In genomic region chr14:104638190-104638589, GRCh38 we compare ENCODE assay signal across 36 cellular contexts. TPM values are rescaled to one million over a fixed set of nuclear protein-coding genes. Genes with fewer than 3 reads are reported as not detected.
"Had no signal": no experiment of that assay in that cellular context is flagged by ENCODE, and none has a peak within 500 bp of the region (broad histone marks: within the 10 kb centered on the region; RNA-seq: fewer than 3 reads in every experiment).

No MANE protein-coding gene starts in this region.

- H3K4me1 Mint-ChIP-seq: activated CD4-positive, alpha-beta memory T cell treated with anti-CD3 and anti-CD28 coated beads, Interleukin-2, amount 10 ng/mL, durations not matched to agents 7 days and 5 days; activated T-helper 17 cell treated with anti-CD3 and anti-CD28 coated beads, Interleukin-2, amount 50 U/mL, for 72 hours; WTC11 had no signal

- H3K36me3 Mint-ChIP-seq: mesothelial cell of epicardium; naive B cell; stimulated activated naive B cell treated with anti-CD40 and anti-IgM and Interleukin-4, amounts not matched to agents 10 μg/mL and 1 μg/mL and 100 μg/mL, for 72 hours; WTC11 had no signal

- H3K4me3 ChIP-seq: gastroesophageal sphincter, hepatocyte, sigmoid colon, smooth muscle cell, stomach, thyroid gland had no signal

- H3K9me3 Mint-ChIP-seq: activated CD4-positive, alpha-beta memory T cell treated with anti-CD3 and anti-CD28 coated beads, Interleukin-2, amount 10 ng/mL, durations not matched to agents 7 days and 5 days; activated CD4-positive, alpha-beta T cell treated with anti-CD3 and anti-CD28 coated beads, Interleukin-2, amount 10 ng/mL, durations not matched to agents 7 days and 5 days; activated T-cell treated with anti-CD3 and anti-CD28 coated beads, Interleukin-2, amount 50 U/mL, for 4 hours; activated T-helper 17 cell treated with anti-CD3 and anti-CD28 coated beads, Interleukin-2, amount 50 U/mL, for 72 hours; effector memory CD8-positive, alpha-beta T cell; mesothelial cell of epicardium; naive B cell; stimulated activated naive B cell treated with anti-CD40 and anti-IgM and Interleukin-4, amounts not matched to agents 10 μg/mL and 1 μg/mL and 100 μg/mL, for 72 hours; WTC11 had no signal

- H3K4me1 ChIP-seq: thyroid gland had no signal

- H3K4me3 Mint-ChIP-seq: activated CD4-positive, alpha-beta memory T cell treated with anti-CD3 and anti-CD28 coated beads, Interleukin-2, amount 10 ng/mL, durations not matched to agents 7 days and 5 days; activated CD4-positive, alpha-beta T cell treated with anti-CD3 and anti-CD28 coated beads, Interleukin-2, amount 10 ng/mL, durations not matched to agents 7 days and 5 days; activated T-cell treated with anti-CD3 and anti-CD28 coated beads, Interleukin-2, amount 50 U/mL, for 4 hours; activated T-helper 17 cell treated with anti-CD3 and anti-CD28 coated beads, Interleukin-2, amount 50 U/mL, for 72 hours; effector memory CD8-positive, alpha-beta T cell; mesothelial cell of epicardium; naive B cell; stimulated activated naive B cell treated with anti-CD40 and anti-IgM and Interleukin-4, amounts not matched to agents 10 μg/mL and 1 μg/mL and 100 μg/mL, for 72 hours; T-helper 17 cell; WTC11 had no signal

- DNase-seq: activated CD4-positive, alpha-beta memory T cell treated with anti-CD3 and anti-CD28 coated beads, Interleukin-2, amount 10 ng/mL, durations not matched to agents 7 days and 5 days; activated CD4-positive, alpha-beta T cell treated with anti-CD3 and anti-CD28 coated beads for 1 hour; activated CD4-positive, alpha-beta T cell treated with anti-CD3 and anti-CD28 coated beads, Interleukin-2, amount 10 ng/mL, durations not matched to agents 7 days and 5 days; activated gamma-delta T cell treated with Interleukin-2 at 50 U/mL for 16 hours; activated naive CD4-positive, alpha-beta T cell treated with anti-CD3 and anti-CD28 coated beads, Interleukin-2, amount 50 U/mL, for 16 hours; activated T-cell treated with anti-CD3 and anti-CD28 coated beads, Interleukin-2, amount 50 U/mL, for 4 hours; amniotic stem cell; caudate nucleus; cortex of kidney; effector memory CD8-positive, alpha-beta T cell; left cardiac atrium; left ventricle myocardium superior; mammary epithelial cell; naive B cell; occipital lobe; stimulated activated CD4-positive, alpha-beta T cell treated with anti-CD3 and anti-CD28 coated beads, Interleukin-1b, Interleukin-23, amount 100 ng/mL, for 48 hours; stimulated activated CD4-positive, alpha-beta T cell treated with anti-CD3 and anti-CD28 coated beads, Interleukin-4, amount 100 ng/mL, for 4 hours; stimulated activated naive B cell treated with anti-CD40 and anti-IgM and Interleukin-4, amounts not matched to agents 10 μg/mL and 1 μg/mL and 100 μg/mL, for 72 hours; stomach; T-helper 17 cell; thyroid gland had no signal

- H3K36me3 ChIP-seq: gastroesophageal sphincter, sigmoid colon, stomach, thyroid gland had no signal

- H3K27ac Mint-ChIP-seq: activated CD4-positive, alpha-beta memory T cell treated with anti-CD3 and anti-CD28 coated beads, Interleukin-2, amount 10 ng/mL, durations not matched to agents 7 days and 5 days; activated CD4-positive, alpha-beta T cell treated with anti-CD3 and anti-CD28 coated beads, Interleukin-2, amount 10 ng/mL, durations not matched to agents 7 days and 5 days; activated T-helper 17 cell treated with anti-CD3 and anti-CD28 coated beads, Interleukin-2, amount 50 U/mL, for 72 hours; effector memory CD8-positive, alpha-beta T cell; mesothelial cell of epicardium; stimulated activated naive B cell treated with anti-CD40 and anti-IgM and Interleukin-4, amounts not matched to agents 10 μg/mL and 1 μg/mL and 100 μg/mL, for 72 hours; T-helper 17 cell; WTC11 had no signal

- H3K9me3 ChIP-seq: gastroesophageal sphincter, sigmoid colon, stomach, thyroid gland had no signal

- ATAC-seq: activated T-cell treated with anti-CD3 and anti-CD28 coated beads, Interleukin-2, amount 50 U/mL, for 4 hours; activated T-helper 17 cell treated with anti-CD3 and anti-CD28 coated beads, Interleukin-2, amount 50 U/mL, for 72 hours; effector memory CD8-positive, alpha-beta T cell; gastroesophageal sphincter; left cardiac atrium; left ventricle myocardium superior; stimulated activated naive B cell treated with anti-CD40 and anti-IgM and Interleukin-4, amounts not matched to agents 10 μg/mL and 1 μg/mL and 100 μg/mL, for 72 hours; T-helper 17 cell; WTC11 had no signal

- H3K27ac ChIP-seq: gastroesophageal sphincter, hepatocyte, sigmoid colon, stomach, thyroid gland had no signal

- H3K27me3 ChIP-seq: thyroid gland had no signal

- H3K27me3 Mint-ChIP-seq: activated CD4-positive, alpha-beta memory T cell treated with anti-CD3 and anti-CD28 coated beads, Interleukin-2, amount 10 ng/mL, durations not matched to agents 7 days and 5 days; activated CD4-positive, alpha-beta T cell treated with anti-CD3 and anti-CD28 coated beads, Interleukin-2, amount 10 ng/mL, durations not matched to agents 7 days and 5 days had no signal

RNA-seq across cellular contexts. Expression of gene TMEM179, which starts 33.6 kb away (rescaled TPM):
- total RNA-seq: activated CD4-positive, alpha-beta memory T cell treated with anti-CD3 and anti-CD28 coated beads, Interleukin-2, amount 10 ng/mL, durations not matched to agents 7 days and 5 days; activated CD4-positive, alpha-beta T cell treated with anti-CD3 and anti-CD28 coated beads, Interleukin-2, amount 10 ng/mL, durations not matched to agents 7 days and 5 days; activated T-cell treated with anti-CD3 and anti-CD28 coated beads, Interleukin-2, amount 50 U/mL, for 4 hours; endothelial cell of umbilical vein; fibroblast of villous mesenchyme; left ventricle myocardium superior; renal cortical epithelial cell; T-helper 17 cell had no signal
- polyA plus RNA-seq: keratinocyte, mammary epithelial cell had no signal

RNA-seq across cellular contexts. Expression of gene C14orf180, which starts 58.6 kb away (rescaled TPM):
- total RNA-seq: activated CD4-positive, alpha-beta memory T cell treated with anti-CD3 and anti-CD28 coated beads, Interleukin-2, amount 10 ng/mL, durations not matched to agents 7 days and 5 days; activated CD4-positive, alpha-beta T cell treated with anti-CD3 and anti-CD28 coated beads, Interleukin-2, amount 10 ng/mL, durations not matched to agents 7 days and 5 days; activated T-cell treated with anti-CD3 and anti-CD28 coated beads, Interleukin-2, amount 50 U/mL, for 4 hours; activated T-helper 17 cell treated with anti-CD3 and anti-CD28 coated beads, Interleukin-2, amount 50 U/mL, for 72 hours; astrocyte; chondrocyte; endothelial cell of umbilical vein; fibroblast of lung; fibroblast of villous mesenchyme; mammary epithelial cell; occipital lobe; renal cortical epithelial cell; T-helper 17 cell; WTC11 had no signal
- polyA plus RNA-seq: endothelial cell of umbilical vein, fibroblast of lung, keratinocyte, mammary epithelial cell, neural cell had no signal
